Comparison of ENCODE assay signal across 8 cellular contexts in genomic region chr2:234291765-234292204, GRCh38.
DNase-seq lines count a peak whose midpoint lies in the region; ATAC-seq and TF ChIP-seq lines count a peak whose summit lies in the region.

No MANE protein-coding gene starts in this region.

- TF ChIP-seq CTCF in AG09309 (IDR thresholded peaks at IDR 0.05; ENCODE audit: control insufficient read depth, insufficient read depth, low read depth, low read length, missing control alignments): no peak

- no peaks in the 10 kb centered on the region for H3K36me3 ChIP-seq in SK-N-MC (ENCODE audit: insufficient read depth, low read length)

- no peaks in the 10 kb centered on the region for H3K9me3 ChIP-seq in SK-N-MC (ENCODE audit: low read depth, low read length)

- H3K9ac ChIP-seq in SK-N-MC (ENCODE audit: insufficient read length): no peak overlapping the region

- DNase-seq in AG09309 (ENCODE audit: low read depth) (peak; percentile 57), HT1080 (ENCODE audit: low read depth) (peak; percentile 98), SK-N-MC (ENCODE audit: low read depth, low spot score) (peak; percentile 45), fibroblast of peridontal ligament (ENCODE audit: extremely low read depth) (peak; percentile 72), inferior parietal cortex (ENCODE audit: extremely low spot score) (no peak), posterior vena cava (ENCODE audit: low spot score) (no peak)
- peak; percentile 44 for DNase-seq in stimulated activated naive CD8-positive, alpha-beta T cell treated with anti-CD3 and anti-CD28 coated beads, Interleukin-15, Interleukin-2, amounts not matched to agents 100 U/mL and 50 U/mL, for 24 hours

- peak; percentile 15 for ATAC-seq in GM19043 (IDR thresholded peaks at IDR 0.05; ENCODE audit: low read depth, unreplicated experiment)
- no peak for ATAC-seq in stimulated activated naive CD8-positive, alpha-beta T cell treated with anti-CD3 and anti-CD28 coated beads, Interleukin-15, Interleukin-2, amounts not matched to agents 100 U/mL and 50 U/mL, for 24 hours

- no peak overlapping the region for H3K4me3 ChIP-seq in AG09309 (ENCODE audit: control insufficient read depth, low read depth, low read length)
- H3K4me3 ChIP-seq in SK-N-MC: peak overlapping the region; percentile 54

- peak overlapping the region; percentile 64; the same call in 1 of the 2 replicates for H3K27ac ChIP-seq in SK-N-MC

- intact Hi-C loops in posterior vena cava (cut with DNase I): no loop called here

Comparison
In these comparisons a context has a peak if more than half of its experiments do, and no peak if none do; other contexts are left out.
1. DNase-seq: peak in AG09309 (single experiment), HT1080 (single experiment), SK-N-MC (single experiment), fibroblast of peridontal ligament (single experiment) and stimulated activated naive CD8-positive, alpha-beta T cell treated with anti-CD3 and anti-CD28 coated beads, Interleukin-15, Interleukin-2, amounts not matched to agents 100 U/mL and 50 U/mL, for 24 hours (single experiment); none in inferior parietal cortex (single experiment) and posterior vena cava (single experiment).